Comparison of ENCODE assay signal across 8 cellular contexts in the genomic region with DNA sequence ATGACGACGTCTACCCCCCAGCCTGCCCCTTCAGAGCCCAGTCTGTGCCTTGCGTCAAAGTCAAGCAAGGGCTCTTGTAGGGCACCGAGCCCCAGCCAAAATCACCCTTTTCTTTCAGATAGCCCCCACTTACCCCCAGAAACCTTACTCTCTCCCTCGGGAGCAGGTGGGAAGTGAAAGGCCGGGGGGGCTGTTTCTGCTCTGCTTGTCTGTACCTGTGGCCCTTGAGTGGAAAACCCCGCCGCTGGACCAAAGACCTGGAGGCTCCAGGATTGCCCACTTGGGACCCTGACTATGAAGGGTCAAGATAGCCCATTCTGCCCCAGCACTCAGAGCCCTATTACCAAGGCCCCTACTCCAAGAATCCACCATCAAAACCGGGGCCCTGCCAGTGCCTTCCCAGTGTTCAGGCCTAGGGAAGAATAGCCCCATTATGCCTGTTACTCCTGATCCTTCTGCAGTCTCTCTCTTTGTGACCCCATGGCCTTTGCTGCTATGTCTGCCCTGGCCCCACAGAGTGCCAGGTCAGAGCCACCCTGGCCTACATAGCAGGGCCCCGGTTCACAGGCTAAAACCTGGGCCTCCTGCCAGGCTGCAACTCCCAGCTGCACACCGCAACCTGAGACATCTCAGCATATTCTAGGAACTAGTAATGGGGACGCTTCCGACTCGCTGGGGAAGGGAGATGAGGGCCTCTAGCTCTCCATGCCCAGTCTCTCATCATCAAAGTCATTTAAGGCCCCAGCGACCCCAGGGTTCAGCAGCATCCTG. TPM values are rescaled to one million over a fixed set of nuclear protein-coding genes. Genes with fewer than 3 reads are reported as not detected.
DNase-seq lines count a peak whose midpoint lies in the region; FAIRE-seq and TF ChIP-seq lines count a peak whose summit lies in the region.

No MANE protein-coding gene starts in this region.

- H3K36me3 ChIP-seq in mesodermal cell (ENCODE audit: control insufficient read depth, insufficient read depth, low read length) = no peaks in the 10 kb centered on the region

- H3K4me3 ChIP-seq in AG09309 (ENCODE audit: control insufficient read depth, low read depth, low read length) (peak overlapping the region; percentile 62), mesodermal cell (ENCODE audit: extremely low read depth, insufficient read depth, low read length, poor library complexity, severe bottlenecking) (peak overlapping the region; percentile 53)

- no peaks in the 10 kb centered on the region for H3K4me1 ChIP-seq in mesodermal cell (ENCODE audit: control insufficient read depth, insufficient read depth, low read length, poor library complexity, severe bottlenecking)

- no peak for DNase-seq in AG09309 (ENCODE audit: low read depth)
- DNase-seq in GM19239 (ENCODE audit: insufficient read length, low spot score) = no peak
- DNase-seq in NCI-H2196 (lab: John Stamatoyannopoulos, UW; ENCODE audit: unreplicated experiment) = peak; percentile 68
- peak; percentile 54 for DNase-seq in urothelium cell line (ENCODE audit: low spot score)
- no peak for DNase-seq in SW 1271 (lab: John Stamatoyannopoulos, UW)
- DNase-seq in dermis blood vessel endothelial cell = no peak

- FAIRE-seq in GM19239 (lab: Jason Lieb, UNC) = peak; percentile 35
- FAIRE-seq in urothelium cell line (lab: Jason Lieb, UNC) = no peak

- H3K27ac ChIP-seq in cingulate gyrus (ENCODE audit: low read depth, low read length) (peak overlapping the region; percentile 93), mesodermal cell (ENCODE audit: low read depth, low read length, severe bottlenecking) (peak overlapping the region; percentile 84)

- no peak for TF ChIP-seq CTCF in AG09309 (IDR thresholded peaks at IDR 0.05; ENCODE audit: control insufficient read depth, insufficient read depth, low read depth, low read length, missing control alignments)

- H3K9me3 ChIP-seq in mesodermal cell (ENCODE audit: control insufficient read depth, low read length) = no peaks in the 10 kb centered on the region

- WGBS in mesodermal cell (ENCODE audit: insufficient coverage in 2 of 2), 2 experiments = 62 to 75% methylated on average over 7 to 10 of the region's 15 CpGs

RNA-seq across cellular contexts. Expression of a gene that starts 22.2 kb away (rescaled TPM):
- polyA plus RNA-seq in mesodermal cell (2013, experiment 1 of 2) = 0.29 TPM
- polyA plus RNA-seq in mesodermal cell (2013, experiment 2 of 2) = not detected
- 0.85 and 4.6 TPM in 2 replicates for total RNA-seq in dermis blood vessel endothelial cell

RNA-seq across cellular contexts. Expression of a gene that starts 35.5 kb away (rescaled TPM):
- polyA plus RNA-seq in mesodermal cell (2013, experiment 1 of 2) = 8.5 TPM
- 7.3 TPM for polyA plus RNA-seq in mesodermal cell (2013, experiment 2 of 2)
- 21.6 and 34.7 TPM in 2 replicates for total RNA-seq in dermis blood vessel endothelial cell

RNA-seq across cellular contexts. Expression of a gene that starts 35.7 kb away (rescaled TPM):
- polyA plus RNA-seq in mesodermal cell (2013, experiment 1 of 2) = 22.3 TPM
- 23.0 TPM for polyA plus RNA-seq in mesodermal cell (2013, experiment 2 of 2)
- total RNA-seq in dermis blood vessel endothelial cell = 18.0 and 18.9 TPM in 2 replicates

Comparison
In these comparisons a context has a peak if more than half of its experiments do, and no peak if none do; other contexts are left out.
1. DNase-seq: peak in NCI-H2196 (single experiment) and urothelium cell line (single experiment); none in AG09309 (single experiment), GM19239 (single experiment), SW 1271 (0 of 2) and dermis blood vessel endothelial cell (single experiment).